Comparison of ENCODE assay signal across 30 cellular contexts in genomic region chr18:77164762-77165485, GRCh38. TPM values are rescaled to one million over a fixed set of nuclear protein-coding genes. Genes with fewer than 3 reads are reported as not detected.
DNase-seq lines count a peak whose midpoint lies in the region; ATAC-seq and TF ChIP-seq lines count a peak whose summit lies in the region.
"Had no signal": no experiment of that assay in that cellular context is flagged by ENCODE, and none has a peak within 500 bp of the region (broad histone marks: within the 10 kb centered on the region; RNA-seq: fewer than 3 reads in every experiment).

No MANE protein-coding gene starts in this region.

- H4K8ac ChIP-seq in mesenchymal stem cell (ENCODE audit: low read length) = no peak overlapping the region

- no peak for TF ChIP-seq EP300 in suprapubic skin (IDR thresholded peaks at IDR 0.05)

- H2BK12ac ChIP-seq in mesenchymal stem cell (ENCODE audit: low read length in 2 of 2) = no peak overlapping the region

- H2AFZ ChIP-seq in mesenchymal stem cell (ENCODE audit: low read depth, low read length) = no peak overlapping the region

- no peak overlapping the region for H3K4me3 ChIP-seq in epithelial cell of proximal tubule (ENCODE audit: low read depth, low read length)
- peak overlapping the region in 1 of 2 experiments; percentile 41 for H3K4me3 ChIP-seq in mesenchymal stem cell (ENCODE audit: insufficient read depth in 1 of 2, low read depth in 1 of 2, low read length in 2 of 2)
- no peak overlapping the region for H3K4me3 ChIP-seq in suprapubic skin
- H3K4me3 ChIP-seq: esophagus squamous epithelium, K562, MG63, skin epidermis had no signal

- H3K9me3 ChIP-seq in mesenchymal stem cell (ENCODE audit: control insufficient read depth, low read length) (no peaks in the 10 kb centered on the region), suprapubic skin (no peaks in the 10 kb centered on the region)
- H3K9me3 ChIP-seq: Caco-2, esophagus squamous epithelium, MG63 had no signal

- no peak overlapping the region for H3K14ac ChIP-seq in mesenchymal stem cell (ENCODE audit: low read length in 2 of 2)

- DNase-seq in DMS79 treated with DMSO at 0.1 percent for 48 hours (lab: John Stamatoyannopoulos, UW) (peak; percentile 16), DMS79 (lab: John Stamatoyannopoulos, UW) (no peak), epithelial cell of proximal tubule (ENCODE audit: low read depth) (peak; percentile 31), mesenchymal stem cell (no peak), suprapubic skin (ENCODE audit: low spot score in 2 of 2) (no peak), T1000 (lab: John Stamatoyannopoulos, UW) (no peak), left lobe of liver (ENCODE audit: low spot score) (no peak), globus pallidus (ENCODE audit: low spot score) (no peak)
- DNase-seq: activated CD4-positive, alpha-beta memory T cell treated with anti-CD3 and anti-CD28 coated beads for 36 hours; activated naive CD4-positive, alpha-beta T cell; activated T-cell treated with anti-CD3 and anti-CD28 coated beads, Interleukin-2, amount 50 U/mL, for 72 hours; C1 segment of cervical spinal cord; Caco-2; dermis blood vessel endothelial cell; DMS53; esophagus squamous epithelium; foreskin melanocyte; hypothalamus; naive B cell; NCI-H1105; NCI-H187 treated with DMSO at 0.1 percent for 48 hours; NCI-H526; NK-92 treated with Interleukin-12 subunit alpha and Interleukin-12 subunit beta, amount 100 ng/mL, for 24 hours; PC-3; stimulated activated naive CD4-positive, alpha-beta T cell treated with Interleukin-2 at 50 U/mL for 16 hours had no signal

- no peak for ATAC-seq in left lobe of liver
- ATAC-seq: activated T-cell treated with anti-CD3 and anti-CD28 coated beads, Interleukin-2, amount 50 U/mL, for 72 hours; K562; PC-3; SK-N-SH treated with all-trans-retinoic acid at 6 μM for 48 hours had no signal

- H3K4me1 ChIP-seq in mesenchymal stem cell (ENCODE audit: control insufficient read depth, insufficient read depth, low read depth, low read length) = peaks cover 7% of the 10 kb centered on the region
- H3K4me1 ChIP-seq in suprapubic skin = peaks cover 19% of the 10 kb centered on the region
- H3K4me1 ChIP-seq: Caco-2 had no signal

- no peak overlapping the region for H2BK120ac ChIP-seq in mesenchymal stem cell (ENCODE audit: low read depth, low read length)

- no peaks in the 10 kb centered on the region for H3K27me3 ChIP-seq in mesenchymal stem cell (ENCODE audit: control insufficient read depth in 1 of 2, insufficient read depth in 1 of 2, low read length in 2 of 2)
- H3K27me3 ChIP-seq in suprapubic skin = peaks cover 6% of the 10 kb centered on the region
- H3K27me3 ChIP-seq: MG63 had no signal

- no peak overlapping the region for H3K18ac ChIP-seq in mesenchymal stem cell (ENCODE audit: low read depth in 1 of 2, low read length in 2 of 2)

- no peak for TF ChIP-seq CTCF in epithelial cell of proximal tubule (conservative IDR thresholded peaks at IDR 0.05; ENCODE audit: low read depth, low read length)
- TF ChIP-seq CTCF in suprapubic skin (IDR thresholded peaks at IDR 0.05) = no peak

- no peak overlapping the region for H2BK15ac ChIP-seq in mesenchymal stem cell (ENCODE audit: low read depth, poor library complexity, severe bottlenecking)

- H3K9ac ChIP-seq in mesenchymal stem cell (ENCODE audit: low read length) = peak overlapping the region; percentile 64

- H3K27ac ChIP-seq in mesenchymal stem cell (ENCODE audit: low read length, poor library complexity, severe bottlenecking) (no peak overlapping the region), suprapubic skin (peak overlapping the region; percentile 34)
- H3K27ac ChIP-seq: 22Rv1 had no signal

- H3K4me2 ChIP-seq in mesenchymal stem cell (ENCODE audit: low read length, poor library complexity, severe bottlenecking) = no peak overlapping the region

- no peaks in the 10 kb centered on the region for H3K79me1 ChIP-seq in mesenchymal stem cell (replicated peaks; ENCODE audit: low read length, poor library complexity, severe bottlenecking)

- no peak overlapping the region for H3K4ac ChIP-seq in mesenchymal stem cell (ENCODE audit: low read depth in 1 of 2, low read length in 2 of 2)

- H3K36me3 ChIP-seq in mesenchymal stem cell (ENCODE audit: control insufficient read depth in 1 of 2, insufficient read depth in 2 of 2, low read depth in 1 of 2, low read length in 2 of 2) (no peaks in the 10 kb centered on the region), suprapubic skin (no peaks in the 10 kb centered on the region)
- H3K36me3 ChIP-seq: esophagus squamous epithelium, MG63 had no signal

- 92% methylated on average over 20 of the region's 20 CpGs for WGBS in mesenchymal stem cell
- WGBS in suprapubic skin = 88% methylated on average over 19 of the region's 20 CpGs

- no peak overlapping the region for H2AK5ac ChIP-seq in mesenchymal stem cell (ENCODE audit: low read length, severe bottlenecking)

- H4K91ac ChIP-seq in mesenchymal stem cell (ENCODE audit: low read length) = no peak overlapping the region

- no peak for TF ChIP-seq POLR2A in suprapubic skin (IDR thresholded peaks at IDR 0.05)

- no peak overlapping the region for H2BK5ac ChIP-seq in mesenchymal stem cell (ENCODE audit: low read depth, low read length, poor library complexity, severe bottlenecking)

- H3K23ac ChIP-seq in mesenchymal stem cell (ENCODE audit: low read length in 2 of 2) = no peak overlapping the region

RNA-seq across cellular contexts. Expression of gene MBP, which starts 32.3 kb away (rescaled TPM):
- total RNA-seq in epithelial cell of proximal tubule = 18.8 and 19.1 TPM in 2 replicates
- 7.6 TPM for polyA plus RNA-seq in mesenchymal stem cell (2013, experiment 1 of 2)
- polyA plus RNA-seq in mesenchymal stem cell (2013, experiment 2 of 2) = 8.8 TPM
- 100 to 1,000 TPM in 1 of 4 donors, 10 to 100 TPM in 3; 37.0 to 100 (median 69.3) TPM for total RNA-seq in suprapubic skin
- total RNA-seq in left lobe of liver = 24.1 TPM
- polyA plus RNA-seq: K562 had no signal

Comparison
In these comparisons a context has a peak if more than half of its experiments do, and no peak if none do; other contexts are left out.
1. DNase-seq: peak in DMS79 treated with DMSO at 0.1 percent for 48 hours (single experiment) and epithelial cell of proximal tubule (single experiment); none in DMS79 (single experiment), mesenchymal stem cell (single experiment), suprapubic skin (0 of 2), T1000 (single experiment), left lobe of liver (single experiment) and globus pallidus (single experiment).